Comparison of ENCODE assay signal across 10 cellular contexts in the genomic region with DNA sequence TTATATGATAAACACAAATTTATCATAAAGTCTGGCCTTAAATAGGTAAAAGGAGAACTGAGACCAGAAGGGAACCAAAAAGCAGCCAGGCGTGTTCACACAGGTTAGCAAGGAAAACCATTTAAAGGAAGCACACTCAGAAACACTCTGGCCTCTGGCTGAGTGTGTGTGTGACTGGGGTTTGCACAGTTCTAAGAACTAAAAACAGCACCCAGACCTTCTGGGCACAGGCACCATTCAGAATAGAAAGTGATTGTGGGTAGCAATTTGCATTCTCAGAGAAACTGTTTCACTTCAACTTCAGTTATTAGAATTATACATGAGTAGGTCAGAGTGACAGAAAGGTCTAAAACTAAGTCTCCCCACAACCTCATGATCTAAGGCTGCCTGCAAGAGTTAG. TPM values are rescaled to one million over a fixed set of nuclear protein-coding genes. Genes with fewer than 3 reads are reported as not detected.
DNase-seq lines count a peak whose midpoint lies in the region; ATAC-seq and TF ChIP-seq lines count a peak whose summit lies in the region.
"Had no signal": no experiment of that assay in that cellular context is flagged by ENCODE, and none has a peak within 500 bp of the region (broad histone marks: within the 10 kb centered on the region; RNA-seq: fewer than 3 reads in every experiment).

No MANE protein-coding gene starts in this region.

- H3K9me3 ChIP-seq in lower lobe of right lung (no peaks in the 10 kb centered on the region), A673 (ENCODE audit: low read depth, low read length, poor library complexity, severe bottlenecking) (no peaks in the 10 kb centered on the region)

- intact Hi-C loops in left ventricle myocardium superior (cut with micrococcal nuclease) (no loop called here), left cardiac atrium (cut with DNase I) (no loop called here), lower lobe of right lung (cut with DNase I) (no loop called here), A673 (cut with micrococcal nuclease; ENCODE audit: unreplicated experiment) (loop anchor here (10.0 kb wide), 1 partner anchor 179 kb away; no protein-coding TSS in a partner anchor)

- no TSS peak for BruUV-seq in A673 (replicated peaks; lab: Mats Ljungman, UMichigan)

- no peaks in the 10 kb centered on the region for H3K27me3 ChIP-seq in lower lobe of right lung (ENCODE audit: low read depth)
- H3K27me3 ChIP-seq in A673 (replicated peaks; ENCODE audit: insufficient read depth, low read depth, low read length, poor library complexity), result peaks cover 5% of the 10 kb centered on the region

- H3K4me1 ChIP-seq in lower lobe of right lung (no peaks in the 10 kb centered on the region), A673 (ENCODE audit: insufficient read depth, low read length, poor library complexity, severe bottlenecking) (no peaks in the 10 kb centered on the region)

- H3K4me3 ChIP-seq in lower lobe of right lung, result no peak overlapping the region
- H3K4me3 ChIP-seq in A673 (ENCODE audit: low read depth, low read length, poor library complexity, severe bottlenecking), result no peak overlapping the region

- no peaks in the 10 kb centered on the region for H3K36me3 ChIP-seq in lower lobe of right lung
- H3K36me3 ChIP-seq in A673 (ENCODE audit: insufficient read depth, low read length, poor library complexity, severe bottlenecking), result no peaks in the 10 kb centered on the region

- TF ChIP-seq CTCF in lower lobe of right lung (IDR thresholded peaks at IDR 0.05) (no peak), A673 (conservative IDR thresholded peaks at IDR 0.05; ENCODE audit: low read depth, low read length) (no peak)

- CTCF ChIA-PET in A673 (lab: Charles Lee), result no interaction called here

- no peak overlapping the region for H3K27ac ChIP-seq in lower lobe of right lung
- H3K27ac ChIP-seq in A673 (ENCODE audit: low read depth, low read length, poor library complexity, severe bottlenecking), result no peak overlapping the region

- ATAC-seq in left ventricle myocardium superior (peak; percentile 47), left cardiac atrium (no peak), HG02870 (IDR thresholded peaks at IDR 0.05; ENCODE audit: unreplicated experiment) (peak; percentile 94), lower lobe of right lung (no peak)

- DNase-seq in left ventricle myocardium superior (no peak), left cardiac atrium (no peak), RPMI8226 (peak; percentile 55), GM03348 (ENCODE audit: low spot score) (no peak), DMS114 treated with DMSO at 0.1 percent for 48 hours (lab: John Stamatoyannopoulos, UW; ENCODE audit: unreplicated experiment) (no peak), lower lobe of right lung (no peak), A673 (ENCODE audit: low spot score) (no peak)
- DNase-seq: DMS 273 treated with DMSO at 0.1 percent for 48 hours had no signal

- POLR2A ChIA-PET in A673 (lab: Charles Lee; ENCODE audit: low non-redundant PET), result no interaction called here

RNA-seq across cellular contexts. Expression of a gene that starts 10.0 kb away (rescaled TPM):
- total RNA-seq in left ventricle myocardium superior, result 0.27 TPM
- under 1 TPM in 1 of 2 donors, not detected in 1; 0.53 TPM for total RNA-seq in left cardiac atrium
- 0.65 TPM for total RNA-seq in lower lobe of right lung
- total RNA-seq in A673 (2021), result not detected in 2 replicates
- total RNA-seq: renal cortical epithelial cell had no signal

RNA-seq across cellular contexts. Expression of a gene that starts 45.2 kb away (rescaled TPM):
- total RNA-seq in left ventricle myocardium superior (8.6 TPM), left cardiac atrium (10 to 100 TPM; 11.4 to 22.0 TPM), lower lobe of right lung (33.6 TPM), A673 (2021) (not detected in 2 replicates)
- total RNA-seq: renal cortical epithelial cell had no signal

Comparison
In these comparisons a context has a peak if more than half of its experiments do, and no peak if none do; other contexts are left out.
1. ATAC-seq: peak in left ventricle myocardium superior (single experiment) and HG02870 (single experiment); none in left cardiac atrium (0 of 2) and lower lobe of right lung (0 of 2).